13 cellular contexts compared by ENCODE assay signal in genomic region chr17:1972429-1973160, GRCh38. TPM values are rescaled to one million over a fixed set of nuclear protein-coding genes. Genes with fewer than 3 reads are reported as not detected.
A peak's percentile ranks its signal among the peaks of the same experiment; 100 is the strongest.
DNase-seq lines count a peak whose midpoint lies in the region; ATAC-seq, FAIRE-seq and TF ChIP-seq lines count a peak whose summit lies in the region.
"Had no signal": no experiment of that assay in that cellular context is flagged by ENCODE, and none has a peak within 500 bp of the region (broad histone marks: within the 10 kb centered on the region; RNA-seq: fewer than 3 reads in every experiment).

No MANE protein-coding gene starts in this region.

- peak; percentile 21; the same call in 2 of the 3 replicates for ATAC-seq in HepG2
- no peak for ATAC-seq in GM21717 (IDR thresholded peaks at IDR 0.05; ENCODE audit: unreplicated experiment)
- no peak for ATAC-seq in HG03175 (IDR thresholded peaks at IDR 0.05; ENCODE audit: unreplicated experiment)

- H3K9ac ChIP-seq in HepG2 (ENCODE audit: insufficient read depth, low read depth, low read length): no peak overlapping the region

- H3K79me2 ChIP-seq in HepG2 (ENCODE audit: insufficient read depth, low read length): no peaks in the 10 kb centered on the region

- no peak for FAIRE-seq in HepG2 (lab: Jason Lieb, UNC)

- peak; percentile 4 for DNase-seq in stimulated activated naive CD4-positive, alpha-beta T cell treated with Interleukin-2 at 50 U/mL for 16 hours (lab: John Stamatoyannopoulos, UW)
- no peak for DNase-seq in stimulated activated naive CD4-positive, alpha-beta T cell (lab: John Stamatoyannopoulos, UW)
- DNase-seq in activated naive CD8-positive, alpha-beta T cell treated with anti-CD3 and anti-CD28 coated beads for 36 hours: peak; percentile 13
- DNase-seq in HepG2 (ENCODE audit: low spot score) (no peak), 8988T (no peak)
- DNase-seq: erythroblast, HCEC 1CT, NCI-H1048, NCI-H524 treated with DMSO at 0.1 percent for 48 hours had no signal

- POLR2A ChIA-PET in HepG2 (lab: Yijun Ruan, JAX): no interaction called here

- H3K36me3 ChIP-seq in HepG2 (replicated peaks in 1 of 2; ENCODE audit: control insufficient read depth in 1 of 2, insufficient read depth in 2 of 2, low read length in 2 of 2): no peaks in the 10 kb centered on the region
- H3K36me3 ChIP-seq: SJCRH30 had no signal

- no TSS peak for BruUV-seq in HepG2 (replicated peaks; lab: Mats Ljungman, UMichigan)

- H3K4me1 Mint-ChIP-seq in activated naive CD8-positive, alpha-beta T cell treated with anti-CD3 and anti-CD28 coated beads for 36 hours: peaks cover 33% of the 10 kb centered on the region

- 0 out of 2 replicates have a peak, but pooled peaks have one; percentile 6 for TF ChIP-seq CTCF in HepG2 (CRISPR knock-in tag; IDR thresholded peaks at IDR 0.05)

- peaks cover 4% of the 10 kb centered on the region for H3K36me3 Mint-ChIP-seq in activated naive CD8-positive, alpha-beta T cell treated with anti-CD3 and anti-CD28 coated beads for 36 hours

- no peak overlapping the region for H3K4me3 ChIP-seq in HepG2 (replicated peaks in 1 of 3; ENCODE audit: insufficient read depth in 1 of 3, low read depth in 2 of 3, low read length in 3 of 3)
- H3K4me3 ChIP-seq: SJCRH30 had no signal

- H3K27me3 ChIP-seq in HepG2 (ENCODE audit: control insufficient read depth in 1 of 2, insufficient read depth in 2 of 2, low read length in 2 of 2): peaks cover 1 to 29% of the 10 kb centered on the region in 2 experiments; a peak in 4 of 5 replicates
- H3K27me3 ChIP-seq: SJCRH30 had no signal

- no peak overlapping the region for H3K27ac Mint-ChIP-seq in activated naive CD8-positive, alpha-beta T cell treated with anti-CD3 and anti-CD28 coated beads for 36 hours

- peaks cover 57% of the 10 kb centered on the region for H3K4me1 ChIP-seq in HepG2 (ENCODE audit: insufficient read depth, low read length)
- H3K4me1 ChIP-seq: SJCRH30 had no signal

- peaks cover 3% of the 10 kb centered on the region for H3K9me3 Mint-ChIP-seq in activated naive CD8-positive, alpha-beta T cell treated with anti-CD3 and anti-CD28 coated beads for 36 hours
- H3K9me3 Mint-ChIP-seq: central memory CD8-positive, alpha-beta T cell had no signal

- WGBS in HepG2 (ENCODE audit: low lambda C conversion rate): 13% methylated on average over 22 of the region's 24 CpGs

- no peak overlapping the region for H3K27ac ChIP-seq in HepG2 (ENCODE audit: extremely low read length, insufficient read depth, low read length)
- H3K27ac ChIP-seq: SJCRH30 had no signal

- peak overlapping the region; percentile 47 for H3K4me3 Mint-ChIP-seq in activated naive CD8-positive, alpha-beta T cell treated with anti-CD3 and anti-CD28 coated beads for 36 hours
- H3K4me3 Mint-ChIP-seq: central memory CD8-positive, alpha-beta T cell had no signal

- peaks cover 28% of the 10 kb centered on the region for H3K27me3 Mint-ChIP-seq in activated naive CD8-positive, alpha-beta T cell treated with anti-CD3 and anti-CD28 coated beads for 36 hours

- peak overlapping the region; percentile 34 for H3K4me2 ChIP-seq in HepG2 (ENCODE audit: low read depth, low read length)

- no peak for TF ChIP-seq POLR2A in HepG2 (IDR thresholded peaks at IDR 0.05; ENCODE audit: insufficient read depth in 1 of 2, low read depth in 2 of 2, low read length in 2 of 2)

- no peak overlapping the region for H2AFZ ChIP-seq in HepG2 (ENCODE audit: low read length)

- H3K9me3 ChIP-seq in HepG2 (ENCODE audit: low read length): no peaks in the 10 kb centered on the region
- H3K9me3 ChIP-seq: SJCRH30 had no signal

- no peaks in the 10 kb centered on the region for H4K20me1 ChIP-seq in HepG2 (ENCODE audit: insufficient read depth, low read length)

- intact Hi-C loops in HepG2 (cut with micrococcal nuclease; ENCODE audit: unreplicated experiment): loop anchor here (10.0 kb wide), 1 partner anchor 52 kb away; the partner anchor contains the start of gene RTN4RL1

- in situ Hi-C loops in HepG2 (cut with HindIII; ENCODE audit: extremely low pct_ligation_motif_present, low pct_unique_long_range_greater_than_20kb): no loop called here

- no peak for TF ChIP-seq EP300 in HepG2 (IDR thresholded peaks at IDR 0.05; ENCODE audit: low read depth in 2 of 2, low read length in 2 of 2)
- no peak for TF ChIP-seq EP300 in HepG2 (CRISPR knock-in tag; IDR thresholded peaks at IDR 0.05; ENCODE audit: borderline replicate concordance)

- CTCF ChIA-PET in HepG2 (lab: Yijun Ruan, JAX; ENCODE audit: low intra/inter-chr PET ratio, low total read pairs): no interaction called here

- no peak for TF ChIP-seq RAD21 in HepG2 (CRISPR knock-in tag; IDR thresholded peaks at IDR 0.05)

TF ChIP-seq in HepG2, 621 proteins besides CTCF, POLR2A, EP300 and RAD21 (continues in another document):
- peak; percentile 20; the same call in 1 of the 2 replicates for TF ChIP-seq THAP9 (CRISPR knock-in tag; IDR thresholded peaks at IDR 0.05; ENCODE audit: borderline replicate concordance)

RNA-seq across cellular contexts. Expression of gene RTN4RL1, which starts 52.5 kb away (rescaled TPM):
- under 1 TPM; 0.64 to 0.80 TPM for total RNA-seq in activated naive CD8-positive, alpha-beta T cell treated with anti-CD3 and anti-CD28 coated beads for 36 hours
- total RNA-seq in HepG2 (2016; rRNA removed; fragmentation: Illumina TruSeq; extraction: Trizol): not detected in 2 replicates
- not detected in 2 replicates for total RNA-seq in HepG2 (2016; cell fraction: cytosol; rRNA removed; fragmentation: Illumina TruSeq; extraction: Trizol; ENCODE audit: low read depth)
- total RNA-seq in HepG2 (2016; cell fraction: insoluble cytoplasmic fraction; rRNA removed; fragmentation: Illumina TruSeq; extraction: Trizol): not detected in 2 replicates
- not detected in 2 replicates for total RNA-seq in HepG2 (2016; cell fraction: membrane; rRNA removed; fragmentation: Illumina TruSeq; extraction: Trizol)
- total RNA-seq in HepG2 (2016; cell fraction: nucleus; rRNA removed; fragmentation: Illumina TruSeq; extraction: Trizol): not detected in 2 replicates
- 0.01 TPM in 1 of 2 replicates, not detected in the other for polyA plus RNA-seq in HepG2 (2011; rRNA removed)
- polyA plus RNA-seq in HepG2 (2011; cell fraction: cytosol; rRNA removed): not detected in 2 replicates
- polyA plus RNA-seq in HepG2 (2011; cell fraction: nucleus; rRNA removed): not detected in 2 replicates
- not detected in 2 replicates for polyA plus RNA-seq in HepG2 (2012)
- not detected in 2 replicates for polyA plus RNA-seq in HepG2 (2016; cell fraction: cytosol; fragmentation: Illumina TruSeq; extraction: Trizol; ENCODE audit: low read depth)
- not detected in 2 replicates for polyA plus RNA-seq in HepG2 (2016; cell fraction: insoluble cytoplasmic fraction; fragmentation: Illumina TruSeq; extraction: Trizol; ENCODE audit: low read depth)
- 0.05 TPM in 1 of 2 replicates, not detected in the other for polyA plus RNA-seq in HepG2 (2016; cell fraction: membrane; fragmentation: Illumina TruSeq; extraction: Trizol; ENCODE audit: low read depth)
- polyA plus RNA-seq in HepG2 (2016; cell fraction: nucleus; fragmentation: Illumina TruSeq; extraction: Trizol; ENCODE audit: insufficient read depth, low read depth): not detected in 2 replicates
- 0.08 TPM in 1 of 2 replicates, not detected in the other for polyA minus RNA-seq in HepG2 (2011; rRNA and poly(A)+ RNA removed; ENCODE audit: low replicate concordance)
- polyA minus RNA-seq in HepG2 (2011; cell fraction: cytosol; rRNA and poly(A)+ RNA removed): not detected in 2 replicates
- not detected in 2 replicates for polyA minus RNA-seq in HepG2 (2011; cell fraction: nucleus; rRNA and poly(A)+ RNA removed)

RNA-seq across cellular contexts. Expression of gene DPH1, which starts 57.4 kb away (rescaled TPM):
- total RNA-seq in activated naive CD8-positive, alpha-beta T cell treated with anti-CD3 and anti-CD28 coated beads for 36 hours: 10 to 100 TPM; 34.7 to 35.3 TPM
- total RNA-seq in HepG2 (2016; rRNA removed; fragmentation: Illumina TruSeq; extraction: Trizol): 14.5 and 25.3 TPM in 2 replicates
- 12.1 and 14.2 TPM in 2 replicates for total RNA-seq in HepG2 (2016; cell fraction: cytosol; rRNA removed; fragmentation: Illumina TruSeq; extraction: Trizol; ENCODE audit: low read depth)
- 12.8 and 22.5 TPM in 2 replicates for total RNA-seq in HepG2 (2016; cell fraction: insoluble cytoplasmic fraction; rRNA removed; fragmentation: Illumina TruSeq; extraction: Trizol)
- 10.3 and 14.0 TPM in 2 replicates for total RNA-seq in HepG2 (2016; cell fraction: membrane; rRNA removed; fragmentation: Illumina TruSeq; extraction: Trizol)
- total RNA-seq in HepG2 (2016; cell fraction: nucleus; rRNA removed; fragmentation: Illumina TruSeq; extraction: Trizol): 16.5 and 22.6 TPM in 2 replicates
- polyA plus RNA-seq in HepG2 (2011; rRNA removed): 42.8 and 49.5 TPM in 2 replicates
- 18.9 and 24.7 TPM in 2 replicates for polyA plus RNA-seq in HepG2 (2011; cell fraction: cytosol; rRNA removed)
- polyA plus RNA-seq in HepG2 (2011; cell fraction: nucleus; rRNA removed): 184 and 197 TPM in 2 replicates
- polyA plus RNA-seq in HepG2 (2012): 22.1 and 23.1 TPM in 2 replicates
- 2.9 and 3.9 TPM in 2 replicates for polyA plus RNA-seq in HepG2 (2016; cell fraction: cytosol; fragmentation: Illumina TruSeq; extraction: Trizol; ENCODE audit: low read depth)
- polyA plus RNA-seq in HepG2 (2016; cell fraction: insoluble cytoplasmic fraction; fragmentation: Illumina TruSeq; extraction: Trizol; ENCODE audit: low read depth): 12.2 and 15.0 TPM in 2 replicates
- polyA plus RNA-seq in HepG2 (2016; cell fraction: membrane; fragmentation: Illumina TruSeq; extraction: Trizol; ENCODE audit: low read depth): 3.9 and 4.7 TPM in 2 replicates
- 54.3 and 66.6 TPM in 2 replicates for polyA plus RNA-seq in HepG2 (2016; cell fraction: nucleus; fragmentation: Illumina TruSeq; extraction: Trizol; ENCODE audit: insufficient read depth, low read depth)
- polyA minus RNA-seq in HepG2 (2011; rRNA and poly(A)+ RNA removed; ENCODE audit: low replicate concordance): 82.1 and 106 TPM in 2 replicates
- polyA minus RNA-seq in HepG2 (2011; cell fraction: cytosol; rRNA and poly(A)+ RNA removed): 15.1 and 19.0 TPM in 2 replicates
- polyA minus RNA-seq in HepG2 (2011; cell fraction: nucleus; rRNA and poly(A)+ RNA removed): 33.1 and 46.4 TPM in 2 replicates

Comparison
In these comparisons a context has a peak if more than half of its experiments do, and no peak if none do; other contexts are left out.
1. DNase-seq: peak in stimulated activated naive CD4-positive, alpha-beta T cell treated with Interleukin-2 at 50 U/mL for 16 hours (single experiment) and activated naive CD8-positive, alpha-beta T cell treated with anti-CD3 and anti-CD28 coated beads for 36 hours (single experiment); none in stimulated activated naive CD4-positive, alpha-beta T cell (0 of 6), HepG2 (single experiment) and 8988T (single experiment).